Comparison of ENCODE assay signal across 15 cellular contexts in genomic region chr12:10641735-10642500, GRCh38. TPM values are rescaled to one million over a fixed set of nuclear protein-coding genes. Genes with fewer than 3 reads are reported as not detected.
DNase-seq lines count a peak whose midpoint lies in the region; ATAC-seq, FAIRE-seq and TF ChIP-seq lines count a peak whose summit lies in the region.
"Had no signal": no experiment of that assay in that cellular context is flagged by ENCODE, and none has a peak within 500 bp of the region (broad histone marks: within the 10 kb centered on the region; RNA-seq: fewer than 3 reads in every experiment).

No MANE protein-coding gene starts in this region.

- intact Hi-C loops in sciatic nerve (cut with DNase I): no loop called here

- H3K27me3 ChIP-seq in kidney epithelial cell (ENCODE audit: control insufficient read depth, insufficient read depth, low read length): no peaks in the 10 kb centered on the region
- H3K27me3 ChIP-seq: vagina had no signal

- no peak for TF ChIP-seq CTCF in kidney epithelial cell (IDR thresholded peaks at IDR 0.05; ENCODE audit: insufficient read depth, low read length, poor library complexity, severe bottlenecking)

- H3K4me3 ChIP-seq in kidney epithelial cell (ENCODE audit: low read depth, low read length): no peak overlapping the region
- H3K4me3 ChIP-seq: vagina had no signal

- H3K36me3 ChIP-seq in kidney epithelial cell (ENCODE audit: control insufficient read depth, insufficient read depth, low read length): no peaks in the 10 kb centered on the region
- H3K36me3 ChIP-seq: vagina had no signal

- ATAC-seq in HG02610 (IDR thresholded peaks at IDR 0.05; ENCODE audit: unreplicated experiment) (no peak), HG02884 (IDR thresholded peaks at IDR 0.05; ENCODE audit: unreplicated experiment) (no peak), sciatic nerve (no peak), HG03139 (IDR thresholded peaks at IDR 0.05; ENCODE audit: unreplicated experiment) (no peak)
- ATAC-seq: effector memory CD8-positive, alpha-beta T cell; naive thymus-derived CD4-positive, alpha-beta T cell had no signal

- peak; percentile 55 for FAIRE-seq in HTR-8/SVneo (lab: Jason Lieb, UNC)
- FAIRE-seq: TTC549 had no signal

- DNase-seq in A172 (ENCODE audit: low spot score) (peak; percentile 47), HTR-8/SVneo (ENCODE audit: insufficient read length, low spot score) (peak; percentile 37), dedifferentiated amniotic fluid mesenchymal stem cell (ENCODE audit: extremely low spot score) (peak; percentile 32), kidney epithelial cell (ENCODE audit: low read depth) (peak; percentile 38), sciatic nerve (ENCODE audit: low spot score) (no peak)
- DNase-seq: DMS79 treated with DMSO at 0.1 percent for 48 hours; effector memory CD8-positive, alpha-beta T cell; naive thymus-derived CD4-positive, alpha-beta T cell; NCI-H1092; NCI-H510A had no signal

RNA-seq across cellular contexts. Expression of gene MAGOHB, which starts 28.5 kb away (rescaled TPM):
- 28.6 and 35.9 TPM in 2 replicates for total RNA-seq in A172 (2014; rRNA removed; shearing (Covaris generic))
- total RNA-seq in kidney epithelial cell (21.7 and 31.1 TPM in 2 replicates), sciatic nerve (20.6 TPM)

RNA-seq across cellular contexts. Expression of gene STYK1, which starts 31.9 kb away (rescaled TPM):
- 0.12 and 9.9 TPM in 2 replicates for total RNA-seq in A172 (2014; rRNA removed; shearing (Covaris generic))
- total RNA-seq in kidney epithelial cell (1.1 and 1.5 TPM in 2 replicates), sciatic nerve (0.85 TPM)
